ENCODE assay signal across 2 cellular contexts in genomic region chr4:1015746-1016145, GRCh38.
TF ChIP-seq lines count a peak whose summit lies in the region.

No MANE protein-coding gene starts in this region.

TF ChIP-seq in HEK293, 187 proteins besides CTCF, POLR2A, EP300 and RAD21:
- TF ChIP-seq ZBTB8A (tag by site-specific recombination; IDR thresholded peaks at IDR 0.05) (0 out of 2 replicates have a peak, but pooled peaks have one; percentile 8), ZNF239 (tag by site-specific recombination; IDR thresholded peaks at IDR 0.05) (no peak)
TF ChIP-seq in HEK293: peak in this region for 1.

TF ChIP-seq in H1, 55 proteins besides CTCF, POLR2A, EP300 and RAD21:
- no peak for TF ChIP-seq BACH1 (IDR thresholded peaks at IDR 0.05; ENCODE audit: low read length)
- no peak for TF ChIP-seq SIRT6 (IDR thresholded peaks at IDR 0.05; ENCODE audit: low read length)
- no peak for TF ChIP-seq TBP (IDR thresholded peaks at IDR 0.05; ENCODE audit: low read depth, low read length)
- TF ChIP-seq POU5F1 (IDR thresholded peaks at IDR 0.05; ENCODE audit: low read depth, low read length) = no peak
- TF ChIP-seq RXRA (IDR thresholded peaks at IDR 0.05; ENCODE audit: insufficient read depth, low read depth, low read length) = no peak
- no peak for TF ChIP-seq HDAC2 (IDR thresholded peaks at IDR 0.05; ENCODE audit: borderline replicate concordance in 1 of 2, low read depth in 2 of 2, low read length in 2 of 2)
- no peak for TF ChIP-seq ASH2L (IDR thresholded peaks at IDR 0.05; ENCODE audit: low read length)
- TF ChIP-seq E2F6 (IDR thresholded peaks at IDR 0.05) = no peak
- no peak for TF ChIP-seq CBX8 (IDR thresholded peaks at IDR 0.05; ENCODE audit: borderline replicate concordance, low read depth, low read length)
- no peak for TF ChIP-seq RFX5 (IDR thresholded peaks at IDR 0.05; ENCODE audit: borderline replicate concordance, low read depth, low read length)
- TF ChIP-seq CHD1 (IDR thresholded peaks at IDR 0.05; ENCODE audit: low read depth, low read length) = no peak
- TF ChIP-seq RNF2 (IDR thresholded peaks at IDR 0.05; ENCODE audit: borderline replicate concordance, low read depth, low read length, missing control alignments, poor library complexity, severe bottlenecking) = no peak
